29 cellular contexts compared by ENCODE assay signal in genomic region chr7:179209-179681, GRCh38. TPM values are rescaled to one million over a fixed set of nuclear protein-coding genes. Genes with fewer than 3 reads are reported as not detected.
DNase-seq lines count a peak whose midpoint lies in the region; ATAC-seq and TF ChIP-seq lines count a peak whose summit lies in the region.
"Had no signal": no experiment of that assay in that cellular context is flagged by ENCODE, and none has a peak within 500 bp of the region (broad histone marks: within the 10 kb centered on the region; RNA-seq: fewer than 3 reads in every experiment).

No MANE protein-coding gene starts in this region.

- H3K27ac ChIP-seq in right atrium auricular region (peak overlapping the region in 1 of 2 donors; percentile 24), fibroblast of lung (ENCODE audit: insufficient read depth, low read length) (no peak overlapping the region), mucosa of rectum (ENCODE audit: low read depth in 2 of 2, low read length in 2 of 2) (peak overlapping the region; percentile 43 to 56), testis (no peak overlapping the region)
- H3K27ac ChIP-seq: 22Rv1, gastroesophageal sphincter, HL-60, lower lobe of right lung, SJCRH30, thyroid gland had no signal

- H3K36me3 ChIP-seq in right atrium auricular region (no peaks in the 10 kb centered on the region), fibroblast of lung (ENCODE audit: control insufficient read depth, insufficient read depth, low read length) (no peaks in the 10 kb centered on the region), mucosa of rectum (ENCODE audit: control insufficient read depth in 2 of 2, insufficient read depth in 2 of 2, low read length in 2 of 2) (no peaks in the 10 kb centered on the region), testis (ENCODE audit: low read depth, missing control alignments) (no peaks in the 10 kb centered on the region)
- H3K36me3 ChIP-seq: gastroesophageal sphincter, lower lobe of right lung, SJCRH30, thyroid gland had no signal

- H4K20me1 ChIP-seq in fibroblast of lung (ENCODE audit: control insufficient read depth, extremely low read depth, insufficient read depth, low read length) = no peaks in the 10 kb centered on the region

- ATAC-seq in Right ventricle myocardium inferior (peak; percentile 89), HG03354 (IDR thresholded peaks at IDR 0.05; ENCODE audit: poor library complexity, severe bottlenecking, unreplicated experiment) (no peak), GM18868 (IDR thresholded peaks at IDR 0.05; ENCODE audit: unreplicated experiment) (no peak)
- ATAC-seq: activated CD4-positive, CD25-positive, alpha-beta regulatory T cell treated with anti-CD3 and anti-CD28 coated beads, Interleukin-2, amount 50 U/mL, for 24 hours; gastroesophageal sphincter; GM12878; lower lobe of right lung; Panc1 had no signal

- H3K4me2 ChIP-seq in fibroblast of lung (ENCODE audit: extremely low read depth, insufficient read depth, low read length) = no peak overlapping the region

- H3K79me2 ChIP-seq in fibroblast of lung (ENCODE audit: control insufficient read depth, insufficient read depth, low read length) = no peaks in the 10 kb centered on the region

- intact Hi-C loops in Right ventricle myocardium inferior (cut with DNase I) = no loop called here
- intact Hi-C loops in testis (cut with DNase I; ENCODE audit: low total_unique reads) = no loop called here

- H3K4me1 ChIP-seq in right atrium auricular region = peaks cover 0 to 12% of the 10 kb centered on the region in 2 donors
- H3K4me1 ChIP-seq in fibroblast of lung (ENCODE audit: control insufficient read depth, extremely low read depth, insufficient read depth, low read length) = no peaks in the 10 kb centered on the region
- peaks cover 0 to 4% of the 10 kb centered on the region in 2 donors for H3K4me1 ChIP-seq in mucosa of rectum (ENCODE audit: control insufficient read depth in 2 of 2, insufficient read depth in 2 of 2, low read length in 2 of 2)
- peaks cover 18% of the 10 kb centered on the region for H3K4me1 ChIP-seq in testis
- H3K4me1 ChIP-seq: lower lobe of right lung, SJCRH30, thyroid gland had no signal

- no peaks in the 10 kb centered on the region for H3K27me3 ChIP-seq in right atrium auricular region
- no peaks in the 10 kb centered on the region for H3K27me3 ChIP-seq in fibroblast of lung (ENCODE audit: control insufficient read depth, insufficient read depth, low read length)
- H3K27me3 ChIP-seq in mucosa of rectum (ENCODE audit: control insufficient read depth in 2 of 2, insufficient read depth in 2 of 2, low read length in 2 of 2) = no peaks in the 10 kb centered on the region
- H3K27me3 ChIP-seq in testis = no peaks in the 10 kb centered on the region
- H3K27me3 ChIP-seq: gastroesophageal sphincter, thyroid gland had no signal

- no peak for TF ChIP-seq POLR2A in testis (IDR thresholded peaks at IDR 0.05)

- H3K9ac ChIP-seq in fibroblast of lung (ENCODE audit: insufficient read depth, low read length) (no peak overlapping the region), mucosa of rectum (ENCODE audit: low read depth in 1 of 2, low read length in 2 of 2) (no peak overlapping the region)

- peak; percentile 86 for DNase-seq in Right ventricle myocardium inferior (ENCODE audit: missing footprints)
- DNase-seq in right atrium auricular region (ENCODE audit: low spot score) = no peak
- DNase-seq in fibroblast of lung (ENCODE audit: low read depth in 2 of 2) = no peak
- DNase-seq in testis = peak; percentile 44
- no peak for DNase-seq in NCI-H748 treated with DMSO at 0.1 percent for 48 hours (lab: John Stamatoyannopoulos, UW)
- DNase-seq: activated CD4-positive, alpha-beta memory T cell treated with anti-CD3 and anti-CD28 coated beads, Interleukin-2, amount 10 ng/mL, durations not matched to agents 7 days and 5 days; activated CD8-positive, alpha-beta memory T cell treated with anti-CD3 and anti-CD28 coated beads, Interleukin-2, amount 50 U/mL, for 48 hours; activated naive CD8-positive, alpha-beta T cell treated with anti-CD3 and anti-CD28 coated beads for 36 hours; CD4-positive, CD25-positive, alpha-beta regulatory T cell; central memory CD4-positive, alpha-beta T cell; dermis blood vessel endothelial cell; EL; islet precursor cell; Kasumi-1; lower lobe of right lung; NCI-H1694 treated with DMSO at 0.1 percent for 48 hours; NCI-H2171; NCI-H526; SJCRH30 had no signal

- peak overlapping the region; percentile 2 for H2AFZ ChIP-seq in fibroblast of lung (ENCODE audit: low read length)

- H3K9me3 ChIP-seq in right atrium auricular region (no peaks in the 10 kb centered on the region), fibroblast of lung (ENCODE audit: control insufficient read depth, insufficient read depth, low read depth, low read length) (no peaks in the 10 kb centered on the region), mucosa of rectum (ENCODE audit: control insufficient read depth in 2 of 2, low read length in 2 of 2) (no peaks in the 10 kb centered on the region), testis (no peaks in the 10 kb centered on the region)
- H3K9me3 ChIP-seq: gastroesophageal sphincter, lower lobe of right lung, SJCRH30, thyroid gland had no signal

- H3K4me3 ChIP-seq in right atrium auricular region = no peak overlapping the region
- no peak overlapping the region for H3K4me3 ChIP-seq in fibroblast of lung (replicated peaks in 1 of 4; ENCODE audit: control extremely low read depth in 1 of 4, insufficient read depth in 1 of 4, low read depth in 3 of 4, low read length in 4 of 4)
- H3K4me3 ChIP-seq in mucosa of rectum (ENCODE audit: low read length in 2 of 2) = no peak overlapping the region
- H3K4me3 ChIP-seq in testis = no peak overlapping the region
- H3K4me3 ChIP-seq: gastroesophageal sphincter, GM12878, lower lobe of right lung, SJCRH30, thyroid gland had no signal

- TF ChIP-seq CTCF in right atrium auricular region (IDR thresholded peaks at IDR 0.05) (no peak), fibroblast of lung (conservative IDR thresholded peaks at IDR 0.05 in 1 of 2, IDR thresholded peaks at IDR 0.05 in 1 of 2; ENCODE audit: low read depth in 1 of 2, low read length in 2 of 2) (no peak), testis (IDR thresholded peaks at IDR 0.05) (no peak)

- 55 to 61% methylated on average over 2 to 19 of the region's 19 CpGs for WGBS in testis, 2 donors

RNA-seq across cellular contexts. Expression of gene FAM20C, which starts 13.1 kb away (rescaled TPM):
- total RNA-seq in Right ventricle myocardium inferior = 26.1 TPM
- total RNA-seq in right atrium auricular region = 10 to 100 TPM; 13.7 to 19.9 TPM
- total RNA-seq in fibroblast of lung = 52.9 and 70.7 TPM in 2 replicates
- polyA plus RNA-seq in fibroblast of lung = 31.8 and 49.8 TPM in 2 replicates
- polyA plus RNA-seq in fibroblast of lung (2012) = 63.2 and 98.4 TPM in 2 replicates
- 34.0 and 76.6 TPM in 2 replicates for polyA minus RNA-seq in fibroblast of lung (ENCODE audit: low replicate concordance)
- 10 to 100 TPM; 34.0 to 36.7 TPM for total RNA-seq in testis
- 14.0 TPM for polyA plus RNA-seq in testis (ENCODE audit: insufficient read depth, low read depth, low replicate concordance)
- total RNA-seq: CD4-positive, CD25-positive, alpha-beta regulatory T cell had no signal
- polyA plus RNA-seq: CD4-positive, CD25-positive, alpha-beta regulatory T cell; GM12878 had no signal

Comparison
In these comparisons a context has a peak if more than half of its experiments do, and no peak if none do; other contexts are left out.
1. DNase-seq: peak in Right ventricle myocardium inferior (single experiment) and testis (single experiment); none in right atrium auricular region (single experiment), fibroblast of lung (0 of 2) and NCI-H748 treated with DMSO at 0.1 percent for 48 hours (single experiment).
2. H3K27ac ChIP-seq: peak in mucosa of rectum (2 of 2); none in fibroblast of lung (single experiment) and testis (0 of 2).